Comparison of ENCODE assay signal across 15 cellular contexts in genomic region chr2:83817511-83817910, GRCh38.
DNase-seq lines count a peak whose midpoint lies in the region; ATAC-seq and TF ChIP-seq lines count a peak whose summit lies in the region.
"Had no signal": no experiment of that assay in that cellular context is flagged by ENCODE, and none has a peak within 500 bp of the region (broad histone marks: within the 10 kb centered on the region; RNA-seq: fewer than 3 reads in every experiment).

No MANE protein-coding gene starts in this region.

- no peak overlapping the region for H3K27ac ChIP-seq in WERI-Rb-1
- H3K27ac ChIP-seq: cardiac muscle cell, heart right ventricle, testis had no signal

- TF ChIP-seq CTCF in WERI-Rb-1 (IDR thresholded peaks at IDR 0.05; ENCODE audit: low read depth, low read length) (0 out of 2 replicates have a peak, but pooled peaks have one; percentile 5), WTC11 (IDR thresholded peaks at IDR 0.05) (no peak)

- no peaks in the 10 kb centered on the region for H3K27me3 Mint-ChIP-seq in WTC11 (ENCODE audit: low read depth)
- H3K27me3 Mint-ChIP-seq: activated T-cell treated with anti-CD3 and anti-CD28 coated beads, Interleukin-2, amount 50 U/mL, for 24 hours had no signal

- H3K4me3 Mint-ChIP-seq in WTC11 = no peak overlapping the region
- H3K4me3 Mint-ChIP-seq: activated T-cell treated with anti-CD3 and anti-CD28 coated beads, Interleukin-2, amount 50 U/mL, for 24 hours; naive thymus-derived CD8-positive, alpha-beta T cell had no signal

- DNase-seq in EL (peak; percentile 1), Kasumi-1 (lab: John Stamatoyannopoulos, UW) (peak; percentile 63 to 74), WERI-Rb-1 (no peak), left lobe of liver (ENCODE audit: low spot score) (no peak), WTC11 (ENCODE audit: low spot score) (no peak), ureter (ENCODE audit: low spot score) (no peak), MG63 (no peak)
- DNase-seq: activated T-cell treated with anti-CD3 and anti-CD28 coated beads, Interleukin-2, amount 50 U/mL, for 24 hours; heart right ventricle; naive thymus-derived CD8-positive, alpha-beta T cell; NCI-H2107; stimulated activated CD4-positive, alpha-beta T cell treated with anti-CD3 and anti-CD28 coated beads, Interleukin-2, amount 100 ng/mL, for 24 hours; testis had no signal

- H3K4me1 Mint-ChIP-seq in WTC11 = no peaks in the 10 kb centered on the region
- H3K4me1 Mint-ChIP-seq: naive thymus-derived CD8-positive, alpha-beta T cell had no signal

- H3K27ac Mint-ChIP-seq in WTC11 = no peak overlapping the region
- H3K27ac Mint-ChIP-seq: activated T-cell treated with anti-CD3 and anti-CD28 coated beads, Interleukin-2, amount 50 U/mL, for 24 hours; naive thymus-derived CD8-positive, alpha-beta T cell had no signal

- no peak overlapping the region for H3K4me3 ChIP-seq in WERI-Rb-1 (ENCODE audit: low read depth, low read length)
- H3K4me3 ChIP-seq in MG63 = no peak overlapping the region
- H3K4me3 ChIP-seq: cardiac muscle cell, heart right ventricle, testis had no signal

- H3K27me3 ChIP-seq in WERI-Rb-1 (ENCODE audit: insufficient read depth, low read depth, severe bottlenecking) (no peaks in the 10 kb centered on the region), MG63 (no peaks in the 10 kb centered on the region)
- H3K27me3 ChIP-seq: cardiac muscle cell, heart right ventricle, testis had no signal

- POLR2A ChIA-PET in WTC11 (lab: Charles Lee) = no interaction called here

- CTCF ChIA-PET in WTC11 (lab: Charles Lee) = interaction anchor here (0.7 kb wide), 1 partner anchor 1104 kb away, joined by 3 read pairs; no protein-coding TSS in a partner anchor

- ATAC-seq in left lobe of liver = peak; percentile 52
- no peak for ATAC-seq in WTC11
- ATAC-seq in HG02588 (IDR thresholded peaks at IDR 0.05; ENCODE audit: unreplicated experiment) = no peak
- ATAC-seq: heart right ventricle; naive thymus-derived CD8-positive, alpha-beta T cell had no signal

- H3K9me3 Mint-ChIP-seq in WTC11 = no peaks in the 10 kb centered on the region

- H3K9me3 ChIP-seq in WERI-Rb-1 (ENCODE audit: severe bottlenecking) (no peaks in the 10 kb centered on the region), MG63 (no peaks in the 10 kb centered on the region)
- H3K9me3 ChIP-seq: heart right ventricle, testis had no signal

- no peaks in the 10 kb centered on the region for H3K36me3 Mint-ChIP-seq in WTC11
- H3K36me3 Mint-ChIP-seq: naive thymus-derived CD8-positive, alpha-beta T cell had no signal

- H3K36me3 ChIP-seq in WERI-Rb-1 (no peaks in the 10 kb centered on the region), MG63 (no peaks in the 10 kb centered on the region)
- H3K36me3 ChIP-seq: cardiac muscle cell, heart right ventricle had no signal

TF ChIP-seq in WTC11, 78 proteins besides CTCF, POLR2A, EP300 and RAD21:
- TF ChIP-seq ZNF425 (CRISPR knock-in tag; conservative IDR thresholded peaks at IDR 0.05) (no peak), CBFB (CRISPR knock-in tag; IDR thresholded peaks at IDR 0.05; ENCODE audit: low read depth) (no peak), FOXP4 (CRISPR knock-in tag; IDR thresholded peaks at IDR 0.05) (no peak), ZNF281 (CRISPR knock-in tag; IDR thresholded peaks at IDR 0.05) (no peak), NR1H2 (CRISPR knock-in tag; IDR thresholded peaks at IDR 0.05) (no peak), ZSCAN18 (CRISPR knock-in tag; IDR thresholded peaks at IDR 0.05) (no peak), ELF4 (CRISPR knock-in tag; IDR thresholded peaks at IDR 0.05; ENCODE audit: low read depth) (no peak), ZNF138 (CRISPR knock-in tag; conservative IDR thresholded peaks at IDR 0.05) (no peak), ETV6 (CRISPR knock-in tag; IDR thresholded peaks at IDR 0.05) (no peak)

Comparison
In these comparisons a context has a peak if more than half of its experiments do, and no peak if none do; other contexts are left out.
1. DNase-seq: peak in EL (single experiment) and Kasumi-1 (2 of 2); none in WERI-Rb-1 (single experiment), left lobe of liver (single experiment), WTC11 (single experiment), ureter (single experiment) and MG63 (single experiment).